In the genomic region with DNA sequence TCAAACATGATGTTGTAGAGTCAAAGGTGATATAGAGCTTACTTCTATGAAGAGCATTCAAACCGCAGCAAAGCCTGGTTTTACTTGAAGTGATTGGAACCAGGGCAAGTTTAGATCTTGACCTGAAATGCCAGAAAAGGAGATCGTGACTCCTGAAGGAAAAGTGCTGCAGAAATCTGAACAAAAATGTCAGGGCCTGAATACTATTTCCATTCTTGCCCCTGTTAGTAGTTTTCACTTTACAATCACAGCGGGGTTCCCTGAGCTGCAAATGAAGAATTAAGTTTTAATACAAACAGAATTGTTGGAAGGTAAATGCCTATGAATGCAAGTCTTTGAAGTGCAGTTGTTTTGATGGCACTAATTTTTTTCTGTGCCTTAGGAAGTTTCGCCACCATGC, we compare ENCODE assay signal across 15 cellular contexts. TPM values are rescaled to one million over a fixed set of nuclear protein-coding genes. Genes with fewer than 3 reads are reported as not detected.
DNase-seq lines count a peak whose midpoint lies in the region; ATAC-seq and TF ChIP-seq lines count a peak whose summit lies in the region.
"Had no signal": no experiment of that assay in that cellular context is flagged by ENCODE, and none has a peak within 500 bp of the region (broad histone marks: within the 10 kb centered on the region; RNA-seq: fewer than 3 reads in every experiment).

No MANE protein-coding gene starts in this region.

- peaks cover 57% of the 10 kb centered on the region for H4K20me1 ChIP-seq in PC-3 (ENCODE audit: low read length)
- H4K20me1 ChIP-seq in osteoblast (ENCODE audit: insufficient read depth, low read length) = peaks cover 11% of the 10 kb centered on the region

- intact Hi-C loops in PC-3 (cut with micrococcal nuclease) = no loop called here

- H3K4me2 ChIP-seq in PC-3 (ENCODE audit: low read length) (peak overlapping the region; percentile 99), osteoblast (ENCODE audit: insufficient read depth, low read length) (peak overlapping the region; percentile 92)

- no peaks in the 10 kb centered on the region for H3K9me2 ChIP-seq in PC-3 (replicated peaks; ENCODE audit: low read length)

- H3K4me3 ChIP-seq in AG10803 (ENCODE audit: low read length) (peak overlapping the region; percentile 89), PC-3 (ENCODE audit: low read length) (peak overlapping the region; percentile 96), fibroblast of pulmonary artery (replicated peaks; ENCODE audit: low read depth, low read length) (peak overlapping the region; percentile 80), osteoblast (ENCODE audit: insufficient read depth, low read length) (peak overlapping the region; percentile 91)

- BruUV-seq in PC-3 (replicated peaks; lab: Mats Ljungman, UMichigan) = no TSS peak

- H3K9ac ChIP-seq in PC-3 (ENCODE audit: low read length) = peak overlapping the region; percentile 74

- DNase-seq in AG10803 (ENCODE audit: low read depth) = no peak
- DNase-seq in PC-3 = no peak
- no peak for DNase-seq in fibroblast of pulmonary artery (ENCODE audit: low read depth)
- peak; percentile 77 for DNase-seq in osteoblast (ENCODE audit: insufficient read length, low spot score, missing footprints)
- no peak for DNase-seq in NOMO-1 treated with dmso at 0.1 percent for 144 hours (lab: John Stamatoyannopoulos, UW; ENCODE audit: unreplicated experiment)
- DNase-seq in occipital lobe (lab: John Stamatoyannopoulos, UW) = no peak
- DNase-seq: activated CD8-positive, alpha-beta memory T cell treated with anti-CD3 and anti-CD28 coated beads for 24 hours; activated naive CD4-positive, alpha-beta T cell treated with anti-CD3 and anti-CD28 coated beads for 36 hours; CD4-positive, alpha-beta T cell; effector memory CD4-positive, alpha-beta T cell; naive thymus-derived CD8-positive, alpha-beta T cell; NCI-H1930; T-helper 9 cell had no signal

- POLR2A ChIA-PET in PC-3 (lab: Charles Lee; ENCODE audit: unreplicated experiment) = no interaction called here

- H3F3A ChIP-seq in PC-3 (ENCODE audit: low read length, unreplicated experiment) = no peaks in the 10 kb centered on the region

- no peak for ATAC-seq in PC-3
- ATAC-seq in HG02798 (IDR thresholded peaks at IDR 0.05; ENCODE audit: poor library complexity, unreplicated experiment) = no peak
- ATAC-seq in HG03432 (IDR thresholded peaks at IDR 0.05; ENCODE audit: unreplicated experiment) = no peak
- ATAC-seq: naive thymus-derived CD8-positive, alpha-beta T cell had no signal

- peaks cover 26% of the 10 kb centered on the region for H3K4me1 ChIP-seq in PC-3 (ENCODE audit: insufficient read depth, low read length)
- H3K4me1 ChIP-seq in osteoblast (ENCODE audit: insufficient read depth, low read length) = peaks cover 30% of the 10 kb centered on the region

- H3K9me3 ChIP-seq in PC-3 (ENCODE audit: low read length) (no peaks in the 10 kb centered on the region), osteoblast (ENCODE audit: low read depth, low read length) (no peaks in the 10 kb centered on the region)

- H3K27me3 ChIP-seq in PC-3 (ENCODE audit: low read length) (no peaks in the 10 kb centered on the region), osteoblast (ENCODE audit: insufficient read depth, low read length) (no peaks in the 10 kb centered on the region)

- TF ChIP-seq CTCF in AG10803 (conservative IDR thresholded peaks at IDR 0.05; ENCODE audit: low read length) = no peak
- no peak for TF ChIP-seq CTCF in PC-3 (conservative IDR thresholded peaks at IDR 0.05; ENCODE audit: low read depth, low read length)
- TF ChIP-seq CTCF in fibroblast of pulmonary artery (IDR thresholded peaks at IDR 0.05; ENCODE audit: low read length, missing control alignments) = no peak
- TF ChIP-seq CTCF in osteoblast (IDR thresholded peaks at IDR 0.05; ENCODE audit: extremely low read depth, low read depth, low read length) = no peak

- H3K27ac ChIP-seq in PC-3 (ENCODE audit: low read length) (peak overlapping the region; percentile 33), osteoblast (ENCODE audit: low read depth, low read length) (peak overlapping the region; percentile 81)

- H3K79me2 ChIP-seq in PC-3 (ENCODE audit: low read length) (peaks cover 89% of the 10 kb centered on the region), osteoblast (ENCODE audit: insufficient read depth, low read length) (peaks cover 60% of the 10 kb centered on the region)

- CTCF ChIA-PET in PC-3 (lab: Charles Lee) = no interaction called here

- H3K36me3 ChIP-seq in PC-3 (ENCODE audit: low read depth, low read length) (peaks cover 11% of the 10 kb centered on the region; the same call in 1 of the 2 replicates), osteoblast (ENCODE audit: insufficient read depth, low read length) (no peaks in the 10 kb centered on the region)

- no peak overlapping the region for H2AFZ ChIP-seq in PC-3 (ENCODE audit: low read length)
- peak overlapping the region; percentile 93 for H2AFZ ChIP-seq in osteoblast (ENCODE audit: low read length)

RNA-seq across cellular contexts. Expression of gene SLIT2, which starts 4.1 kb away (rescaled TPM):
- total RNA-seq in PC-3 (2014; rRNA removed) = 19.1 and 28.7 TPM in 2 replicates
- 35.8 and 35.9 TPM in 2 replicates for total RNA-seq in osteoblast
- 14.7 TPM for total RNA-seq in occipital lobe
- total RNA-seq: activated naive CD4-positive, alpha-beta T cell treated with anti-CD3 and anti-CD28 coated beads for 36 hours; CD4-positive, alpha-beta T cell; naive thymus-derived CD8-positive, alpha-beta T cell had no signal
